1 cellular context compared by ENCODE assay signal in genomic region chr6:26122005-26122388, GRCh38.
TF ChIP-seq lines count a peak whose summit lies in the region.

No MANE protein-coding gene starts in this region.

TF ChIP-seq in GM23338, 12 proteins besides CTCF, POLR2A, EP300 and RAD21 (continued from another document):
- no peak for TF ChIP-seq ZNF462 (CRISPR knock-in tag; IDR thresholded peaks at IDR 0.05)
- no peak for TF ChIP-seq ETS1 (IDR thresholded peaks at IDR 0.05)
- no peak for TF ChIP-seq ZNF114 (CRISPR knock-in tag; IDR thresholded peaks at IDR 0.05)
- no peak for TF ChIP-seq CREB1 (CRISPR knock-in tag; IDR thresholded peaks at IDR 0.05; ENCODE audit: low read depth)
- TF ChIP-seq JUNB (IDR thresholded peaks at IDR 0.05; ENCODE audit: unreplicated experiment) = no peak
- TF ChIP-seq ZNF331 (CRISPR knock-in tag; IDR thresholded peaks at IDR 0.05; ENCODE audit: low read depth) = no peak
